Comparison of ENCODE assay signal across 15 cellular contexts in the genomic region with DNA sequence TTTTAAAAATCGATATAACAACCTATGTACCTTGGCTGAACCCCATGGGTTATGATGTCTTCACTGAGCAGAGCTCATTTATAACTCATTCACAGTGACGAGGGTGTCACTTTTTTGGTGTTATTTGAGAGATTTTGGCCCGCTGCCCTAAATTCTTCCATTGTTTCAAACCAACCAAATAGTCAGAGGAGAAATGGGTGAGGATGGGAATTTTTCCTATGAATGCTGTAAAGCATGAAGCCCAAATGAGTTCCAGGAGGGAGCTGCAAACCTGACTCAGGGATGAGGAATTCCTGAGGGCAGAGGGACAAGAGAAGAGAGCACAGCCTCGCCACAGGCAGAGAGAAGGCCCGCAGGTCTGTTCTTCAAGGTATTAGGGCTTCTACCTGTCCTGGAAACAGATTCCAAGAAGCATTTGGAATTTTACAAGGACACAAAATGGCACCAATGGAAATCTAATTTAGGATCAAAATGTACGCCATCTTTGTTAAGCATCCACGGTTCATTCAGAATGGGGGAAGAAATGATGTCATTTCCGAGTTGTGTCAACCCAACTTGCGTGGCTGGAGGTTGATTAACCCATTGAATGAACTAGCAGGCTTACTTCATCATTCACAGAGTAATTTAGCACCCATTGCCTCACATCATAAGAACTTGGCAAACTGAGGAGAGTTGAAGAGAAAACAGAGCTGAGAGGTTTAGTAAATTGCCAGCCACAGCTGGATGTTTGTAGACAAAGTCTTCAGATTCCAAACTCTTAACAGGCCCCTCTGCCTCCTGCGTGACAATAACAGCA.
DNase-seq lines count a peak whose midpoint lies in the region; ATAC-seq, FAIRE-seq and TF ChIP-seq lines count a peak whose summit lies in the region.
"Had no signal": no experiment of that assay in that cellular context is flagged by ENCODE, and none has a peak within 500 bp of the region (broad histone marks: within the 10 kb centered on the region; RNA-seq: fewer than 3 reads in every experiment).

No MANE protein-coding gene starts in this region.

- no peak for TF ChIP-seq POLR2A in IMR-90 (IDR thresholded peaks at IDR 0.05; ENCODE audit: low read depth, low read length)

- H3K27me3 Mint-ChIP-seq in naive thymus-derived CD4-positive, alpha-beta T cell: peaks cover 0 to 21% (median 3%) of the 10 kb centered on the region in 5 donors

- H4K8ac ChIP-seq in IMR-90 (ENCODE audit: low read depth in 2 of 2, low read length in 2 of 2): no peak overlapping the region

- H3K9me1 ChIP-seq in IMR-90 (ENCODE audit: insufficient read depth, low read length): 0 out of 2 replicates have a peak, but pooled peaks cover 2% of the 10 kb centered on the region
- no peaks in the 10 kb centered on the region for H3K9me1 ChIP-seq in keratinocyte (ENCODE audit: control insufficient read depth, extremely low read depth, insufficient read depth, low read length)

- no peaks in the 10 kb centered on the region for H3K9me3 Mint-ChIP-seq in naive thymus-derived CD4-positive, alpha-beta T cell
- H3K9me3 Mint-ChIP-seq: activated CD4-positive, alpha-beta memory T cell treated with anti-CD3 and anti-CD28 coated beads for 36 hours; activated T-helper 1 cell treated with anti-CD3 and anti-CD28 coated beads, Interleukin-12 subunit alpha, Interleukin-12 subunit beta, Interleukin-2, Interleukin-4 antibody, amounts not matched to agents 30 ng/mL and 10 ng/mL and 1 ng/mL, durations not matched to agents 14 hours and 24 hours and 36 hours had no signal

- POLR2A ChIA-PET in IMR-90 (lab: Charles Lee; ENCODE audit: unreplicated experiment): no interaction called here
- POLR2A ChIA-PET in naive thymus-derived CD4-positive, alpha-beta T cell (lab: Charles Lee): no interaction called here

- H3K36me3 Mint-ChIP-seq in naive thymus-derived CD4-positive, alpha-beta T cell: no peaks in the 10 kb centered on the region
- H3K36me3 Mint-ChIP-seq: activated CD4-positive, alpha-beta memory T cell treated with anti-CD3 and anti-CD28 coated beads for 36 hours had no signal

- peaks cover 0 to 25% (median 12%) of the 10 kb centered on the region in 7 donors for H3K4me1 Mint-ChIP-seq in naive thymus-derived CD4-positive, alpha-beta T cell

- no peak for ATAC-seq in IMR-90 (ENCODE audit: low read depth)
- ATAC-seq in HG02623 (IDR thresholded peaks at IDR 0.05; ENCODE audit: unreplicated experiment): no peak
- no peak for ATAC-seq in naive thymus-derived CD4-positive, alpha-beta T cell
- ATAC-seq: gastroesophageal sphincter had no signal

- H3K27ac Mint-ChIP-seq in naive thymus-derived CD4-positive, alpha-beta T cell: no peak overlapping the region
- H3K27ac Mint-ChIP-seq: activated CD4-positive, alpha-beta memory T cell treated with anti-CD3 and anti-CD28 coated beads for 36 hours; activated T-helper 1 cell treated with anti-CD3 and anti-CD28 coated beads, Interleukin-12 subunit alpha, Interleukin-12 subunit beta, Interleukin-2, Interleukin-4 antibody, amounts not matched to agents 30 ng/mL and 10 ng/mL and 1 ng/mL, durations not matched to agents 14 hours and 24 hours and 36 hours had no signal

- no peak overlapping the region for H3K4me2 ChIP-seq in IMR-90 (ENCODE audit: low read depth, low read length)
- no peak overlapping the region for H3K4me2 ChIP-seq in mammary epithelial cell (ENCODE audit: insufficient read depth, low read depth, low read length)
- H3K4me2 ChIP-seq in keratinocyte (ENCODE audit: control insufficient read depth, extremely low read depth, insufficient read depth, low read depth, low read length): peak overlapping the region; percentile 22

- H3K4me1 ChIP-seq in IMR-90 (ENCODE audit: control insufficient read depth, insufficient read depth, low read length) (no peaks in the 10 kb centered on the region), mammary epithelial cell (ENCODE audit: insufficient read depth, low read length) (peaks cover 50% of the 10 kb centered on the region), keratinocyte (ENCODE audit: control insufficient read depth, extremely low read depth, insufficient read depth, low read length) (peaks cover 47% of the 10 kb centered on the region)
- H3K4me1 ChIP-seq in naive thymus-derived CD4-positive, alpha-beta T cell (ENCODE audit: control insufficient read depth in 2 of 2, insufficient read depth in 2 of 2, low read length in 2 of 2): no peaks in the 10 kb centered on the region
- H3K4me1 ChIP-seq: parathyroid adenoma had no signal

- TF ChIP-seq CTCF in IMR-90 (conservative IDR thresholded peaks at IDR 0.05; ENCODE audit: low read depth, low read length) (no peak), mammary epithelial cell (conservative IDR thresholded peaks at IDR 0.05 in 1 of 2, IDR thresholded peaks at IDR 0.05 in 1 of 2; ENCODE audit: extremely low read depth in 1 of 2, insufficient read depth in 1 of 2, low read depth in 1 of 2, low read length in 2 of 2) (no peak), keratinocyte (optimal IDR thresholded peaks at IDR 0.05 in 1 of 3, IDR thresholded peaks at IDR 0.05 in 1 of 3, conservative IDR thresholded peaks at IDR 0.05 in 1 of 3; ENCODE audit: extremely low read depth in 1 of 3, insufficient read depth in 2 of 3, low read length in 3 of 3) (no peak)

- no peak overlapping the region for H3K18ac ChIP-seq in IMR-90 (ENCODE audit: low read depth, low read length)

- intact Hi-C loops in IMR-90 (cut with micrococcal nuclease): no loop called here
- intact Hi-C loops in mammary epithelial cell (cut with micrococcal nuclease): no loop called here
- intact Hi-C loops in naive thymus-derived CD4-positive, alpha-beta T cell (cut with micrococcal nuclease): no loop called here

- no peak overlapping the region for H3K4ac ChIP-seq in IMR-90 (ENCODE audit: low read depth, low read length)

- CTCF ChIA-PET in IMR-90 (lab: Yijun Ruan, JAX) (interaction anchor here (0.6 kb wide), 1 partner anchor 16 kb away, joined by 3 read pairs; no protein-coding TSS in a partner anchor), mammary epithelial cell (lab: Charles Lee; ENCODE audit: low non-redundant PET) (interaction anchor here (0.6 kb wide), 1 partner anchor 121 kb away, joined by 3 read pairs; no protein-coding TSS in a partner anchor)
- CTCF ChIA-PET in naive thymus-derived CD4-positive, alpha-beta T cell (lab: Charles Lee): no interaction called here

- TF ChIP-seq RAD21 in IMR-90 (IDR thresholded peaks at IDR 0.05; ENCODE audit: low read length): no peak

- H2BK120ac ChIP-seq in IMR-90 (ENCODE audit: low read depth, low read length): no peak overlapping the region

- FAIRE-seq in keratinocyte (lab: Jason Lieb, UNC): peak; percentile 13

- no peak overlapping the region for H2AFZ ChIP-seq in IMR-90 (replicated peaks; ENCODE audit: low read length, poor library complexity)
- no peak overlapping the region for H2AFZ ChIP-seq in mammary epithelial cell (ENCODE audit: low read depth, low read length)
- no peak overlapping the region for H2AFZ ChIP-seq in keratinocyte (ENCODE audit: control insufficient read depth, low read length)
- H2AFZ ChIP-seq: parathyroid adenoma had no signal

- DNase-seq in COR-L47 (lab: John Stamatoyannopoulos, UW) (peak; percentile 4), IMR-90 (peak; percentile 49), mammary epithelial cell (peak; percentile 70), keratinocyte (ENCODE audit: low read depth, low spot score) (no peak), NCI-H510A (lab: John Stamatoyannopoulos, UW) (no peak)
- no peak for DNase-seq in naive thymus-derived CD4-positive, alpha-beta T cell
- no peak for DNase-seq in activated naive CD4-positive, alpha-beta T cell treated with anti-CD3 and anti-CD28 coated beads, Interleukin-2, amount 50 U/mL, for 16 hours
- DNase-seq: activated CD4-positive, alpha-beta memory T cell treated with anti-CD3 and anti-CD28 coated beads for 36 hours; AML-193; dorsolateral prefrontal cortex; SIG-M5 had no signal

- H3K9ac ChIP-seq in IMR-90 (ENCODE audit: low read depth, low read length) (no peak overlapping the region), mammary epithelial cell (ENCODE audit: insufficient read depth, low read length) (no peak overlapping the region), keratinocyte (ENCODE audit: control insufficient read depth, extremely low read depth, insufficient read depth, low read length) (no peak overlapping the region)
- H3K9ac ChIP-seq: parathyroid adenoma had no signal

- no peak overlapping the region for H2BK15ac ChIP-seq in IMR-90 (ENCODE audit: low read depth, low read length)

- H2AK5ac ChIP-seq in IMR-90 (ENCODE audit: low read depth, low read length): no peak overlapping the region

- no peak overlapping the region for H4K5ac ChIP-seq in IMR-90 (ENCODE audit: low read depth, low read length)

- H3K4me3 ChIP-seq in IMR-90 (ENCODE audit: insufficient read depth, low read depth, low read length): no peak overlapping the region
- H3K4me3 ChIP-seq in mammary epithelial cell (replicated peaks in 1 of 3; ENCODE audit: insufficient read depth in 1 of 3, low read depth in 2 of 3, low read length in 3 of 3): no peak overlapping the region
- no peak overlapping the region for H3K4me3 ChIP-seq in keratinocyte (ENCODE audit: control insufficient read depth in 2 of 3, extremely low read depth in 1 of 3, insufficient read depth in 2 of 3, low read depth in 1 of 3, low read length in 3 of 3)
- no peak overlapping the region for H3K4me3 ChIP-seq in naive thymus-derived CD4-positive, alpha-beta T cell (ENCODE audit: low read length)
- H3K4me3 ChIP-seq: dorsolateral prefrontal cortex, gastroesophageal sphincter had no signal

- no peak overlapping the region for H3K4me3 Mint-ChIP-seq in naive thymus-derived CD4-positive, alpha-beta T cell
- H3K4me3 Mint-ChIP-seq: activated CD4-positive, alpha-beta memory T cell treated with anti-CD3 and anti-CD28 coated beads for 36 hours; activated T-helper 1 cell treated with anti-CD3 and anti-CD28 coated beads, Interleukin-12 subunit alpha, Interleukin-12 subunit beta, Interleukin-2, Interleukin-4 antibody, amounts not matched to agents 30 ng/mL and 10 ng/mL and 1 ng/mL, durations not matched to agents 14 hours and 24 hours and 36 hours had no signal

- no peaks in the 10 kb centered on the region for H4K20me1 ChIP-seq in IMR-90 (ENCODE audit: insufficient read depth, low read length)
- H4K20me1 ChIP-seq in mammary epithelial cell (ENCODE audit: insufficient read depth, low read length): no peaks in the 10 kb centered on the region
- no peaks in the 10 kb centered on the region for H4K20me1 ChIP-seq in keratinocyte (ENCODE audit: control insufficient read depth, extremely low read depth, insufficient read depth, low read length)

- in situ Hi-C loops in IMR-90 (cut with MboI; ENCODE audit: low sequenced_read_pairs): loop anchor here (10.0 kb wide), 1 partner anchor 302 kb away; no protein-coding TSS in a partner anchor
- in situ Hi-C loops in mammary epithelial cell (cut with MboI; ENCODE audit: low sequenced_read_pairs in 2 of 2): no loop called here

- no peaks in the 10 kb centered on the region; the same call in 1 of the 2 replicates for H3K36me3 ChIP-seq in IMR-90 (ENCODE audit: control insufficient read depth, insufficient read depth, low read length)
- H3K36me3 ChIP-seq in mammary epithelial cell (ENCODE audit: insufficient read depth, low read length): no peaks in the 10 kb centered on the region
- H3K36me3 ChIP-seq in keratinocyte (ENCODE audit: control insufficient read depth in 2 of 2, extremely low read depth in 1 of 2, insufficient read depth in 2 of 2, low read length in 2 of 2): peaks cover 0 to 4% of the 10 kb centered on the region in 2 experiments
- no peaks in the 10 kb centered on the region for H3K36me3 ChIP-seq in naive thymus-derived CD4-positive, alpha-beta T cell (ENCODE audit: control insufficient read depth in 2 of 3, insufficient read depth in 3 of 3, low read length in 3 of 3)
- H3K36me3 ChIP-seq: gastroesophageal sphincter had no signal

- no peaks in the 10 kb centered on the region for H3K79me1 ChIP-seq in IMR-90 (ENCODE audit: low read depth in 1 of 2, low read length in 2 of 2)

- no peak overlapping the region for H3K56ac ChIP-seq in IMR-90 (ENCODE audit: extremely low read depth, insufficient read depth, low read length)

- no peak overlapping the region for H3K27ac ChIP-seq in IMR-90 (ENCODE audit: insufficient read depth, low read length)
- no peak overlapping the region for H3K27ac ChIP-seq in mammary epithelial cell (ENCODE audit: insufficient read depth, low read depth, low read length)
- H3K27ac ChIP-seq in keratinocyte (ENCODE audit: control insufficient read depth, insufficient read depth, low read length): no peak overlapping the region
- no peak overlapping the region for H3K27ac ChIP-seq in naive thymus-derived CD4-positive, alpha-beta T cell (ENCODE audit: low read depth, low read length)
- H3K27ac ChIP-seq: dorsolateral prefrontal cortex, gastroesophageal sphincter, parathyroid adenoma had no signal

- H2BK20ac ChIP-seq in IMR-90 (ENCODE audit: low read depth, low read length): no peak overlapping the region

- WGBS in IMR-90 (ENCODE audit: extremely low coverage in 2 of 2, insufficient read length in 1 of 2), 2 experiments: 90% methylated on average over 4 of the region's 10 CpGs; no CpG with 5 or more reads in 1 of the 2 experiments
- 92% methylated on average over 10 of the region's 10 CpGs for WGBS in mammary epithelial cell (ENCODE audit: low coverage, missing lambda C conversion rate)

- no peak overlapping the region for H2BK5ac ChIP-seq in IMR-90 (ENCODE audit: low read depth, low read length, poor library complexity, severe bottlenecking)

- no TSS peak for BruUV-seq in IMR-90 (replicated peaks; lab: Mats Ljungman, UMichigan)
- BruUV-seq in mammary epithelial cell (replicated peaks; lab: Mats Ljungman, UMichigan): no TSS peak

- H3K9me3 ChIP-seq in IMR-90 (ENCODE audit: control insufficient read depth, insufficient read depth, low read length) (no peaks in the 10 kb centered on the region), mammary epithelial cell (replicated peaks; ENCODE audit: insufficient read depth, low read length) (no peaks in the 10 kb centered on the region), keratinocyte (ENCODE audit: control insufficient read depth, low read depth, low read length) (no peaks in the 10 kb centered on the region)
- no peaks in the 10 kb centered on the region for H3K9me3 ChIP-seq in naive thymus-derived CD4-positive, alpha-beta T cell (ENCODE audit: control insufficient read depth in 2 of 3, low read length in 3 of 3)
- H3K9me3 ChIP-seq: gastroesophageal sphincter had no signal

- no peaks in the 10 kb centered on the region; the same call in 1 of the 2 replicates for H3K27me3 ChIP-seq in IMR-90 (ENCODE audit: control insufficient read depth, insufficient read depth, low read length)
- no peaks in the 10 kb centered on the region for H3K27me3 ChIP-seq in mammary epithelial cell (ENCODE audit: insufficient read depth, low read length)
- no peaks in the 10 kb centered on the region for H3K27me3 ChIP-seq in keratinocyte (ENCODE audit: control insufficient read depth, extremely low read depth, insufficient read depth, low read length)
- H3K27me3 ChIP-seq in naive thymus-derived CD4-positive, alpha-beta T cell (ENCODE audit: control insufficient read depth in 2 of 2, insufficient read depth in 2 of 2, low read length in 2 of 2): no peaks in the 10 kb centered on the region
- H3K27me3 ChIP-seq: dorsolateral prefrontal cortex, gastroesophageal sphincter had no signal

- dilution Hi-C loops in IMR-90 (cut with HindIII; ENCODE audit: low sequenced_read_pairs, unreplicated experiment) (no loop called here), mammary epithelial cell (cut with HindIII; ENCODE audit: low sequenced_read_pairs) (loop anchor here (10.0 kb wide), 1 partner anchor 62 kb away; no protein-coding TSS in a partner anchor), keratinocyte (cut with MboI; ENCODE audit: extremely low pct_ligation_motif_present, low sequenced_read_pairs) (no loop called here)

- H3K79me2 ChIP-seq in mammary epithelial cell (ENCODE audit: insufficient read depth, low read length) (peaks cover 2% of the 10 kb centered on the region), keratinocyte (ENCODE audit: control insufficient read depth, insufficient read depth, low read length) (no peaks in the 10 kb centered on the region)
- H3K79me2 ChIP-seq: parathyroid adenoma had no signal

- no peak overlapping the region for H3K14ac ChIP-seq in IMR-90 (replicated peaks; ENCODE audit: low read depth, low read length)

- H3K23ac ChIP-seq in IMR-90 (ENCODE audit: low read depth, low read length): no peak overlapping the region

- H2AK9ac ChIP-seq in IMR-90 (replicated peaks; ENCODE audit: low read depth, low read length, poor library complexity): no peak overlapping the region

- no peak overlapping the region for H4K91ac ChIP-seq in IMR-90 (ENCODE audit: insufficient read depth, low read depth, low read length)

Comparison
In these comparisons a context has a peak if more than half of its experiments do, and no peak if none do; other contexts are left out.
1. DNase-seq: peak in COR-L47 (single experiment), IMR-90 (single experiment) and mammary epithelial cell (single experiment); none in keratinocyte (single experiment), NCI-H510A (single experiment), naive thymus-derived CD4-positive, alpha-beta T cell (0 of 9) and activated naive CD4-positive, alpha-beta T cell treated with anti-CD3 and anti-CD28 coated beads, Interleukin-2, amount 50 U/mL, for 16 hours (single experiment).